1 cellular context compared by ENCODE assay signal in the genomic region with DNA sequence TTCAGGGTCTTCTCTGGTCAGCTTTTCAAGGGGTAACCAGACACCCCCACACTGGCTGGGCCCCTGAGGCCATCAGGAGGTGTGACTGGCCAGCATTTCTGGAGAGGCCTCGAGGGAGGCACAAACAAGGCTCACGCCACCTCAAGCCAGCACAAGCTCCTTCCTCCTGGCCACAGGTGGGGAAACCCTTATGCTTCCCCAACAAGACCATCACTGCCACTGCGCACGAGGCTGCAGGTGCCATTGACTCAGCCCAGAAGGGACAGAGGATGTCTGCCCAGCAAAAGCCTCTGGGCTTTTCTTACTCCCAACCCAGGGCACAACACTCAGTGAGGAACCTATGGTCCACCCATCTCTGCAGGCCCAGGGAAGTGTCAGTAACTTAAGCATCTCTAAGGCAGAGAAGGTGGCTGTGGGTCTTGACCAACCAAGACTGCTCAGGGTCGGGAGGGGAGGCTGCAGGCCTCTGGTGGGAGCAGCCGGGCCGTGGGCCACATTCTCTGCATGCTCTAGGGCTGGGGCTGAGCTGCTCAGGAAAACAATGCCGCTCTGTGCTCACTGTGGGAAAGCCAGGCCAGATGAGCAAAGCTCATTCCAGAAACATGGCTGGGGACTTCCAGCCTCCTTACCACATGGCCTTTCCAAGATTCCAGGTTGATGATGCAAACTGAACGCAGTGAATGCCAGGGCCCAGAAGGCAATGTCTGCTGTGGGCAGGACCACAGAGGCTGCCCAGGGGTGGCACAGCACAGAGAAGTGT.
TF ChIP-seq lines count a peak whose summit lies in the region.

No MANE protein-coding gene starts in this region.

TF ChIP-seq in GM23338, 12 proteins besides CTCF, POLR2A, EP300 and RAD21 (continued from another document):
- no peak for TF ChIP-seq ZNF462 (CRISPR knock-in tag; IDR thresholded peaks at IDR 0.05)
- TF ChIP-seq EZH2 (IDR thresholded peaks at IDR 0.05; ENCODE audit: low read depth, unreplicated experiment) = no peak
- no peak for TF ChIP-seq ETS1 (IDR thresholded peaks at IDR 0.05)
- TF ChIP-seq NANOG (IDR thresholded peaks at IDR 0.05; ENCODE audit: borderline replicate concordance) = no peak
- no peak for TF ChIP-seq CREB1 (CRISPR knock-in tag; IDR thresholded peaks at IDR 0.05; ENCODE audit: low read depth)
- TF ChIP-seq, protein P1, sequence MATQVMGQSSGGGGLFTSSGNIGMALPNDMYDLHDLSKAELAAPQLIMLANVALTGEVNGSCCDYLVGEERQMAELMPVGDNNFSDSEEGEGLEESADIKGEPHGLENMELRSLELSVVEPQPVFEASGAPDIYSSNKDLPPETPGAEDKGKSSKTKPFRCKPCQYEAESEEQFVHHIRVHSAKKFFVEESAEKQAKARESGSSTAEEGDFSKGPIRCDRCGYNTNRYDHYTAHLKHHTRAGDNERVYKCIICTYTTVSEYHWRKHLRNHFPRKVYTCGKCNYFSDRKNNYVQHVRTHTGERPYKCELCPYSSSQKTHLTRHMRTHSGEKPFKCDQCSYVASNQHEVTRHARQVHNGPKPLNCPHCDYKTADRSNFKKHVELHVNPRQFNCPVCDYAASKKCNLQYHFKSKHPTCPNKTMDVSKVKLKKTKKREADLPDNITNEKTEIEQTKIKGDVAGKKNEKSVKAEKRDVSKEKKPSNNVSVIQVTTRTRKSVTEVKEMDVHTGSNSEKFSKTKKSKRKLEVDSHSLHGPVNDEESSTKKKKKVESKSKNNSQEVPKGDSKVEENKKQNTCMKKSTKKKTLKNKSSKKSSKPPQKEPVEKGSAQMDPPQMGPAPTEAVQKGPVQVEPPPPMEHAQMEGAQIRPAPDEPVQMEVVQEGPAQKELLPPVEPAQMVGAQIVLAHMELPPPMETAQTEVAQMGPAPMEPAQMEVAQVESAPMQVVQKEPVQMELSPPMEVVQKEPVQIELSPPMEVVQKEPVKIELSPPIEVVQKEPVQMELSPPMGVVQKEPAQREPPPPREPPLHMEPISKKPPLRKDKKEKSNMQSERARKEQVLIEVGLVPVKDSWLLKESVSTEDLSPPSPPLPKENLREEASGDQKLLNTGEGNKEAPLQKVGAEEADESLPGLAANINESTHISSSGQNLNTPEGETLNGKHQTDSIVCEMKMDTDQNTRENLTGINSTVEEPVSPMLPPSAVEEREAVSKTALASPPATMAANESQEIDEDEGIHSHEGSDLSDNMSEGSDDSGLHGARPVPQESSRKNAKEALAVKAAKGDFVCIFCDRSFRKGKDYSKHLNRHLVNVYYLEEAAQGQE (IDR thresholded peaks at IDR 0.05; ENCODE audit: unreplicated experiment) = no peak
- no peak for TF ChIP-seq ZNF114 (CRISPR knock-in tag; IDR thresholded peaks at IDR 0.05)
- no peak for TF ChIP-seq POLR2AphosphoS5 (IDR thresholded peaks at IDR 0.05; ENCODE audit: low read depth)
